In genomic region chr6:149176971-149177667, GRCh38 we compare ENCODE assay signal across 24 cellular contexts.
A peak's percentile ranks its signal among the peaks of the same experiment; 100 is the strongest.
DNase-seq lines count a peak whose midpoint lies in the region; ATAC-seq and TF ChIP-seq lines count a peak whose summit lies in the region.
"Had no signal": no experiment of that assay in that cellular context is flagged by ENCODE, and none has a peak within 500 bp of the region (broad histone marks: within the 10 kb centered on the region; RNA-seq: fewer than 3 reads in every experiment).

No MANE protein-coding gene starts in this region.

- no peaks in the 10 kb centered on the region for H3K4me1 ChIP-seq in OCI-LY7 (ENCODE audit: insufficient read depth, low read length, poor library complexity, severe bottlenecking)
- H3K4me1 ChIP-seq: suprapubic skin, uterus had no signal

- H3K27ac Mint-ChIP-seq in mesothelial cell of epicardium = no peak overlapping the region
- H3K27ac Mint-ChIP-seq: activated naive CD4-positive, alpha-beta T cell treated with anti-CD3 and anti-CD28 coated beads, Interleukin-2, amount 10 ng/mL, durations not matched to agents 7 days and 5 days; stimulated activated effector memory CD8-positive, alpha-beta T cell treated with anti-CD3 and anti-CD28 coated beads, Interleukin-12 subunit alpha, Interleukin-12 subunit beta, amount 100 ng/mL, for 72 hours; T-helper 1 cell treated with Interleukin-12 subunit alpha and Interleukin-12 subunit beta and Interleukin-4 antibody, amounts not matched to agents 30 μg/mL and 1 μg/mL, for 36 hours had no signal

- H4K20me1 ChIP-seq in OCI-LY7 (ENCODE audit: insufficient read depth, low read length) = no peaks in the 10 kb centered on the region

- H3K4me3 Mint-ChIP-seq in mesothelial cell of epicardium = no peak overlapping the region
- H3K4me3 Mint-ChIP-seq: activated naive CD4-positive, alpha-beta T cell treated with anti-CD3 and anti-CD28 coated beads, Interleukin-2, amount 10 ng/mL, durations not matched to agents 7 days and 5 days; stimulated activated effector memory CD8-positive, alpha-beta T cell treated with anti-CD3 and anti-CD28 coated beads, Interleukin-12 subunit alpha, Interleukin-12 subunit beta, amount 100 ng/mL, for 72 hours; T-helper 1 cell treated with Interleukin-12 subunit alpha and Interleukin-12 subunit beta and Interleukin-4 antibody, amounts not matched to agents 30 μg/mL and 1 μg/mL, for 36 hours had no signal

- CTCF ChIA-PET in OCI-LY7 (lab: Charles Lee; ENCODE audit: unreplicated experiment) = no interaction called here

- H3K4me3 ChIP-seq in OCI-LY7 (ENCODE audit: low read depth, low read length, poor library complexity, severe bottlenecking) = no peak overlapping the region
- H3K4me3 ChIP-seq: PC-9, skin epidermis, suprapubic skin, uterus had no signal

- no peak overlapping the region for H3K27ac ChIP-seq in OCI-LY7 (ENCODE audit: low read depth, low read length, poor library complexity, severe bottlenecking)
- H3K27ac ChIP-seq: neutrophil, PC-9, skin epidermis, suprapubic skin, uterus had no signal

- no TSS peak for BruUV-seq in OCI-LY7 (replicated peaks; lab: Mats Ljungman, UMichigan)

- peaks cover 5% of the 10 kb centered on the region for H3K9me3 Mint-ChIP-seq in mesothelial cell of epicardium

- no peaks in the 10 kb centered on the region for H3K9me3 ChIP-seq in OCI-LY7 (ENCODE audit: low read length)
- H3K9me3 ChIP-seq: neutrophil, suprapubic skin, uterus had no signal

- H3K36me3 Mint-ChIP-seq in mesothelial cell of epicardium = no peaks in the 10 kb centered on the region
- H3K36me3 Mint-ChIP-seq: stimulated activated effector memory CD8-positive, alpha-beta T cell treated with anti-CD3 and anti-CD28 coated beads, Interleukin-12 subunit alpha, Interleukin-12 subunit beta, amount 100 ng/mL, for 72 hours had no signal

- ATAC-seq in HG02759 (IDR thresholded peaks at IDR 0.05; ENCODE audit: unreplicated experiment) (no peak), GM21723 (IDR thresholded peaks at IDR 0.05; ENCODE audit: unreplicated experiment) (no peak)
- ATAC-seq: stimulated activated effector memory CD8-positive, alpha-beta T cell treated with anti-CD3 and anti-CD28 coated beads, Interleukin-12 subunit alpha, Interleukin-12 subunit beta, amount 100 ng/mL, for 72 hours had no signal

- DNase-seq in COLO668 (lab: John Stamatoyannopoulos, UW; ENCODE audit: unreplicated experiment) = peak; percentile 11
- DNase-seq in HuH-7.5 (ENCODE audit: low spot score) = peak; percentile 25
- DNase-seq in NCI-H526 (lab: John Stamatoyannopoulos, UW) = peak; percentile 94 to 96
- peak; percentile 49 for DNase-seq in foreskin melanocyte
- no peak for DNase-seq in mesothelial cell of epicardium (ENCODE audit: low spot score in 2 of 2, unreplicated experiment in 2 of 2)
- no peak for DNase-seq in OCI-LY7 (ENCODE audit: low spot score)
- DNase-seq: activated CD4-positive, alpha-beta T cell treated with anti-CD3 and anti-CD28 coated beads for 48 hours; activated naive CD4-positive, alpha-beta T cell treated with anti-CD3 and anti-CD28 coated beads, Interleukin-2, amount 10 ng/mL, durations not matched to agents 7 days and 5 days; anterior cingulate cortex; central memory CD4-positive, alpha-beta T cell; IMR-90; islet precursor cell; NCI-H1694 treated with DMSO at 0.1 percent for 48 hours; PC-9; SIG-M5; stimulated activated CD4-positive, alpha-beta T cell treated with anti-CD3 and anti-CD28 coated beads, Interleukin-2, amount 100 ng/mL, for 24 hours; uterus had no signal

- H2AFZ ChIP-seq in OCI-LY7 (ENCODE audit: low read length) = no peak overlapping the region
- H2AFZ ChIP-seq: PC-9 had no signal

- no peak for TF ChIP-seq CTCF in mesothelial cell of epicardium (IDR thresholded peaks at IDR 0.05; ENCODE audit: unreplicated experiment)
- no peak for TF ChIP-seq CTCF in OCI-LY7 (conservative IDR thresholded peaks at IDR 0.05; ENCODE audit: low read length)

- peaks cover 7% of the 10 kb centered on the region for H3K27me3 Mint-ChIP-seq in mesothelial cell of epicardium (ENCODE audit: low read depth)
- H3K27me3 Mint-ChIP-seq: activated naive CD4-positive, alpha-beta T cell treated with anti-CD3 and anti-CD28 coated beads, Interleukin-2, amount 10 ng/mL, durations not matched to agents 7 days and 5 days had no signal

- no peaks in the 10 kb centered on the region for H3K9me2 ChIP-seq in OCI-LY7 (ENCODE audit: insufficient read depth, low read length)

- no peak overlapping the region for H3K4me2 ChIP-seq in OCI-LY7 (ENCODE audit: low read length)
- H3K4me2 ChIP-seq: PC-9 had no signal

- H3K79me2 ChIP-seq in OCI-LY7 (ENCODE audit: insufficient read depth, low read depth, low read length) = no peaks in the 10 kb centered on the region

- no peaks in the 10 kb centered on the region for H3K4me1 Mint-ChIP-seq in mesothelial cell of epicardium

- intact Hi-C loops in OCI-LY7 (cut with micrococcal nuclease; ENCODE audit: unreplicated experiment) = no loop called here

- no peaks in the 10 kb centered on the region for H3K36me3 ChIP-seq in OCI-LY7 (ENCODE audit: insufficient read depth, low read length)
- H3K36me3 ChIP-seq: neutrophil, suprapubic skin, uterus had no signal

- POLR2A ChIA-PET in OCI-LY7 (lab: Charles Lee) = interaction anchor here (0.6 kb wide), 1 partner anchor 35 kb away, joined by 3 read pairs; no protein-coding TSS in a partner anchor

Comparison
In these comparisons a context has a peak if more than half of its experiments do, and no peak if none do; other contexts are left out.
1. DNase-seq: peak in COLO668 (single experiment), HuH-7.5 (single experiment), NCI-H526 (2 of 2) and foreskin melanocyte (single experiment); none in mesothelial cell of epicardium (0 of 2) and OCI-LY7 (single experiment).